In the genomic region with DNA sequence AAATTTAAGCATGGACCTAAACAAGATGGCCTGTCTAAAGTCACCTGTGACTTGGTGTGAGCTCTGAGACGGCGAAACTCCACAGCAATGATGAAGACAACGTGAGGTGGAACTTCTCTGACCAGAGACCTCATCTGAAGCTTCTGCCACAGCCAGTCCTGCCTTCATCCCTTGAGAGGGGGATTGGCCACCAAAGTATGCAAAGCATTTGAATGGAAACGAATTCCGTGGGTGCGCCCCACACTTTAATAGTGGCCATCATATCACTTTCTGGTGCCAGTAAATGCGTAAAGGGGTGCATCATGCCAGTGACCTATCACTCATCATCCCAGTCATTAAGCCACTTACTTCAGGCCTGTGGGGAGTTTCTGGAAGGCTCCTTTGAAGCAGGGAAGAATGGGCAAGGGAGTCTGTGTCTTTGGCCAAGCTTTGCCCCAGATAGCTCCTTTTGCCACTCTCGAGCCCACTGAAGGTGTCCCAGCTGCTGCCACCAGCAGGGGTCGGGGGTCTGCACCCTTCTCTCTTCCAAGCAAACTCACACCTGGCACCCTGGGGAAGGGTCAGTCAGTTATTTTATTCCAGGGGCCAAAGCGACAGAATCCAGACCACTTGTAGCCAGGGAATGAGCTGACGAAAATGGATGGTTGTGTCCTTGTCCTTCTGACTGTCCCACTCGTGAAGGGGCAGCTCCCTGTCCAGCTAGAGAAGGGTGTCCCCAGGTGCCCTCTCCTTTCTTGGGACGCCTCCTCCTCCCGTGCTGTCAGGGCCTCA, we compare ENCODE assay signal across 21 cellular contexts.
"Had no signal": no experiment of that assay in that cellular context is flagged by ENCODE, and none has a peak within 500 bp of the region (broad histone marks: within the 10 kb centered on the region; RNA-seq: fewer than 3 reads in every experiment).

No MANE protein-coding gene starts in this region.

- H3K27me3 ChIP-seq: body of pancreas, pancreas, tibial nerve, vagina had no signal

- ATAC-seq: activated CD8-positive, alpha-beta memory T cell treated with anti-CD3 and anti-CD28 coated beads, Interleukin-2, amount 10 ng/mL, durations not matched to agents 7 days and 5 days; body of pancreas; esophagus mucosa; gastrocnemius medialis; naive thymus-derived CD8-positive, alpha-beta T cell; pancreas; stimulated activated naive CD8-positive, alpha-beta T cell treated with anti-CD3 and anti-CD28 coated beads, Interleukin-15, Interleukin-2, amounts not matched to agents 100 U/mL and 50 U/mL, for 24 hours; T-cell had no signal

- H3K27ac Mint-ChIP-seq: activated CD4-positive, alpha-beta memory T cell treated with anti-CD3 and anti-CD28 coated beads, Interleukin-2, amount 10 ng/mL, durations not matched to agents 7 days and 5 days; activated CD8-positive, alpha-beta memory T cell treated with anti-CD3 and anti-CD28 coated beads, Interleukin-2, amount 10 ng/mL, durations not matched to agents 7 days and 5 days; activated naive CD8-positive, alpha-beta T cell treated with anti-CD3 and anti-CD28 coated beads, Interleukin-2, amount 10 ng/mL, durations not matched to agents 7 days and 5 days; naive thymus-derived CD8-positive, alpha-beta T cell; T-cell had no signal

- H3K4me1 ChIP-seq: body of pancreas, gastrocnemius medialis, pancreas, tibial nerve, vagina had no signal

- H3K9me3 Mint-ChIP-seq: activated CD4-positive, alpha-beta memory T cell treated with anti-CD3 and anti-CD28 coated beads, Interleukin-2, amount 10 ng/mL, durations not matched to agents 7 days and 5 days; activated naive CD8-positive, alpha-beta T cell treated with anti-CD3 and anti-CD28 coated beads, Interleukin-2, amount 10 ng/mL, durations not matched to agents 7 days and 5 days; central memory CD8-positive, alpha-beta T cell; naive thymus-derived CD8-positive, alpha-beta T cell; T-cell had no signal

- H3K4me1 Mint-ChIP-seq: activated CD4-positive, alpha-beta memory T cell treated with anti-CD3 and anti-CD28 coated beads, Interleukin-2, amount 10 ng/mL, durations not matched to agents 7 days and 5 days; activated CD8-positive, alpha-beta memory T cell treated with anti-CD3 and anti-CD28 coated beads, Interleukin-2, amount 10 ng/mL, durations not matched to agents 7 days and 5 days; activated naive CD8-positive, alpha-beta T cell treated with anti-CD3 and anti-CD28 coated beads, Interleukin-2, amount 10 ng/mL, durations not matched to agents 7 days and 5 days; central memory CD8-positive, alpha-beta T cell; naive thymus-derived CD8-positive, alpha-beta T cell had no signal

- DNase-seq: activated CD4-positive, alpha-beta memory T cell treated with anti-CD3 and anti-CD28 coated beads, Interleukin-2, amount 10 ng/mL, durations not matched to agents 7 days and 5 days; activated CD4-positive, alpha-beta T cell treated with anti-CD3 and anti-CD28 coated beads for 48 hours; activated CD4-positive, CD25-positive, alpha-beta regulatory T cell; activated CD8-positive, alpha-beta memory T cell treated with anti-CD3 and anti-CD28 coated beads, Interleukin-2, amount 10 ng/mL, durations not matched to agents 7 days and 5 days; activated naive CD4-positive, alpha-beta T cell treated with Interleukin-2 at 50 U/mL for 16 hours; activated naive CD8-positive, alpha-beta T cell treated with anti-CD3 and anti-CD28 coated beads, Interleukin-2, amount 10 ng/mL, durations not matched to agents 7 days and 5 days; amygdala; cortex of kidney; gastrocnemius medialis; mesendoderm; naive thymus-derived CD8-positive, alpha-beta T cell; stimulated activated CD4-positive, alpha-beta T cell treated with anti-CD3 and anti-CD28 coated beads, Interleukin-2, amount 100 ng/mL, for 24 hours; stimulated activated naive CD8-positive, alpha-beta T cell treated with anti-CD3 and anti-CD28 coated beads, Interleukin-15, Interleukin-2, amounts not matched to agents 100 U/mL and 50 U/mL, for 24 hours; substantia nigra; T-cell had no signal

- H3K4me3 Mint-ChIP-seq: activated CD4-positive, alpha-beta memory T cell treated with anti-CD3 and anti-CD28 coated beads, Interleukin-2, amount 10 ng/mL, durations not matched to agents 7 days and 5 days; activated CD8-positive, alpha-beta memory T cell treated with anti-CD3 and anti-CD28 coated beads, Interleukin-2, amount 10 ng/mL, durations not matched to agents 7 days and 5 days; activated naive CD8-positive, alpha-beta T cell treated with anti-CD3 and anti-CD28 coated beads, Interleukin-2, amount 10 ng/mL, durations not matched to agents 7 days and 5 days; central memory CD8-positive, alpha-beta T cell; naive thymus-derived CD8-positive, alpha-beta T cell; T-cell had no signal

- H3K9me3 ChIP-seq: body of pancreas, gastrocnemius medialis, pancreas, tibial nerve, vagina had no signal

- H3K27ac ChIP-seq: body of pancreas, gastrocnemius medialis, pancreas, tibial nerve, vagina had no signal

- H3K36me3 Mint-ChIP-seq: activated CD8-positive, alpha-beta memory T cell treated with anti-CD3 and anti-CD28 coated beads, Interleukin-2, amount 10 ng/mL, durations not matched to agents 7 days and 5 days; activated naive CD8-positive, alpha-beta T cell treated with anti-CD3 and anti-CD28 coated beads, Interleukin-2, amount 10 ng/mL, durations not matched to agents 7 days and 5 days had no signal

- H3K4me3 ChIP-seq: body of pancreas, gastrocnemius medialis, pancreas, tibial nerve, vagina had no signal
